Comparison of ENCODE assay signal across 1 cellular context in the genomic region with DNA sequence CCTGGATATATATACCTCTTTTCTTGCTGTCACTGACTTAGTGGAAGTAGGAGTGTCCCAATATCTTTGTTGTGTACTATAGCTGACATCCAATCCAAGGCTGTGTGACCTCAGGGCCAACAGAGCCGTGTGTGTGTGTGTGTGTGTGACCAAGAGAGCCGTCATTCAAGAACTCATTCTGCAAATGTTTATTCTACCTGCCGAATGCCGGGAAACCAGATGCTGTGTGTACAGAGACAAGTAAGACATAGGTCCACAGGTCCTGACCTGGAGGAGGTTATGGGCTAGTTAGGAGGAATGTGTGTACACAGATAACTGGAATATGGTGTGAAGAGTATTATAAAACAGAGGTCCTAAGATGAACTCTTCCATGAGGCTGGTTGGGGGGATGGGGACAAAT.
A peak's percentile ranks its signal among the peaks of the same experiment; 100 is the strongest.
TF ChIP-seq lines count a peak whose summit lies in the region.

No MANE protein-coding gene starts in this region.

TF ChIP-seq in HepG2, 621 proteins besides CTCF, POLR2A, EP300 and RAD21 (continued from another document and continues in another):
- peak; percentile 56; the same call in 1 of the 2 replicates for TF ChIP-seq MIXL1 (CRISPR knock-in tag; IDR thresholded peaks at IDR 0.05)
- TF ChIP-seq, protein P1, sequence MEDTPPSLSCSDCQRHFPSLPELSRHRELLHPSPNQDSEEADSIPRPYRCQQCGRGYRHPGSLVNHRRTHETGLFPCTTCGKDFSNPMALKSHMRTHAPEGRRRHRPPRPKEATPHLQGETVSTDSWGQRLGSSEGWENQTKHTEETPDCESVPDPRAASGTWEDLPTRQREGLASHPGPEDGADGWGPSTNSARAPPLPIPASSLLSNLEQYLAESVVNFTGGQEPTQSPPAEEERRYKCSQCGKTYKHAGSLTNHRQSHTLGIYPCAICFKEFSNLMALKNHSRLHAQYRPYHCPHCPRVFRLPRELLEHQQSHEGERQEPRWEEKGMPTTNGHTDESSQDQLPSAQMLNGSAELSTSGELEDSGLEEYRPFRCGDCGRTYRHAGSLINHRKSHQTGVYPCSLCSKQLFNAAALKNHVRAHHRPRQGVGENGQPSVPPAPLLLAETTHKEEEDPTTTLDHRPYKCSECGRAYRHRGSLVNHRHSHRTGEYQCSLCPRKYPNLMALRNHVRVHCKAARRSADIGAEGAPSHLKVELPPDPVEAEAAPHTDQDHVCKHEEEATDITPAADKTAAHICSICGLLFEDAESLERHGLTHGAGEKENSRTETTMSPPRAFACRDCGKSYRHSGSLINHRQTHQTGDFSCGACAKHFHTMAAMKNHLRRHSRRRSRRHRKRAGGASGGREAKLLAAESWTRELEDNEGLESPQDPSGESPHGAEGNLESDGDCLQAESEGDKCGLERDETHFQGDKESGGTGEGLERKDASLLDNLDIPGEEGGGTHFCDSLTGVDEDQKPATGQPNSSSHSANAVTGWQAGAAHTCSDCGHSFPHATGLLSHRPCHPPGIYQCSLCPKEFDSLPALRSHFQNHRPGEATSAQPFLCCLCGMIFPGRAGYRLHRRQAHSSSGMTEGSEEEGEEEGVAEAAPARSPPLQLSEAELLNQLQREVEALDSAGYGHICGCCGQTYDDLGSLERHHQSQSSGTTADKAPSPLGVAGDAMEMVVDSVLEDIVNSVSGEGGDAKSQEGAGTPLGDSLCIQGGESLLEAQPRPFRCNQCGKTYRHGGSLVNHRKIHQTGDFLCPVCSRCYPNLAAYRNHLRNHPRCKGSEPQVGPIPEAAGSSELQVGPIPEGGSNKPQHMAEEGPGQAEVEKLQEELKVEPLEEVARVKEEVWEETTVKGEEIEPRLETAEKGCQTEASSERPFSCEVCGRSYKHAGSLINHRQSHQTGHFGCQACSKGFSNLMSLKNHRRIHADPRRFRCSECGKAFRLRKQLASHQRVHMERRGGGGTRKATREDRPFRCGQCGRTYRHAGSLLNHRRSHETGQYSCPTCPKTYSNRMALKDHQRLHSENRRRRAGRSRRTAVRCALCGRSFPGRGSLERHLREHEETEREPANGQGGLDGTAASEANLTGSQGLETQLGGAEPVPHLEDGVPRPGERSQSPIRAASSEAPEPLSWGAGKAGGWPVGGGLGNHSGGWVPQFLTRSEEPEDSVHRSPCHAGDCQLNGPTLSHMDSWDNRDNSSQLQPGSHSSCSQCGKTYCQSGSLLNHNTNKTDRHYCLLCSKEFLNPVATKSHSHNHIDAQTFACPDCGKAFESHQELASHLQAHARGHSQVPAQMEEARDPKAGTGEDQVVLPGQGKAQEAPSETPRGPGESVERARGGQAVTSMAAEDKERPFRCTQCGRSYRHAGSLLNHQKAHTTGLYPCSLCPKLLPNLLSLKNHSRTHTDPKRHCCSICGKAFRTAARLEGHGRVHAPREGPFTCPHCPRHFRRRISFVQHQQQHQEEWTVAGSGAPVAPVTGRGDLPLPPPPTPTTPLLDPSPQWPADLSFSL (CRISPR knock-in tag; IDR thresholded peaks at IDR 0.05), result peak; percentile 88
- TF ChIP-seq MED1 (CRISPR knock-in tag; IDR thresholded peaks at IDR 0.05), result peak; percentile 72
- TF ChIP-seq SKI (IDR thresholded peaks at IDR 0.05; ENCODE audit: partially characterized antibody), result peak; percentile 86
- TF ChIP-seq, protein P2, sequence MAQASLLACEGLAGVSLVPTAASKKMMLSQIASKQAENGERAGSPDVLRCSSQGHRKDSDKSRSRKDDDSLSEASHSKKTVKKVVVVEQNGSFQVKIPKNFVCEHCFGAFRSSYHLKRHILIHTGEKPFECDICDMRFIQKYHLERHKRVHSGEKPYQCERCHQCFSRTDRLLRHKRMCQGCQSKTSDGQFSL (CRISPR knock-in tag; IDR thresholded peaks at IDR 0.05), result no peak
- TF ChIP-seq HNRNPH1 (optimal IDR thresholded peaks at IDR 0.05; ENCODE audit: low read depth, low read length), result no peak
- TF ChIP-seq, protein P3, sequence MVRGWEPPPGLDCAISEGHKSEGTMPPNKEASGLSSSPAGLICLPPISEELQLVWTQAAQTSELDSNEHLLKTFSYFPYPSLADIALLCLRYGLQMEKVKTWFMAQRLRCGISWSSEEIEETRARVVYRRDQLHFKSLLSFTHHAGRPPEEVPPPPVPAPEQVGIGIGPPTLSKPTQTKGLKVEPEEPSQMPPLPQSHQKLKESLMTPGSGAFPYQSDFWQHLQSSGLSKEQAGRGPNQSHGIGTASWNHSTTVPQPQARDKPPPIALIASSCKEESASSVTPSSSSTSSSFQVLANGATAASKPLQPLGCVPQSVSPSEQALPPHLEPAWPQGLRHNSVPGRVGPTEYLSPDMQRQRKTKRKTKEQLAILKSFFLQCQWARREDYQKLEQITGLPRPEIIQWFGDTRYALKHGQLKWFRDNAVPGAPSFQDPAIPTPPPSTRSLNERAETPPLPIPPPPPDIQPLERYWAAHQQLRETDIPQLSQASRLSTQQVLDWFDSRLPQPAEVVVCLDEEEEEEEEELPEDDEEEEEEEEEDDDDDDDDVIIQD (CRISPR knock-in tag; IDR thresholded peaks at IDR 0.05; ENCODE audit: low read depth), result peak; percentile 89; the same call in 1 of the 2 replicates
- no peak for TF ChIP-seq SOX13 (IDR thresholded peaks at IDR 0.05)
- peak in 1 of 2 experiments; percentile 74; a peak in 2 of 4 replicates for TF ChIP-seq SOX13 (CRISPR knock-in tag; conservative IDR thresholded peaks at IDR 0.05 in 1 of 2, IDR thresholded peaks at IDR 0.05 in 1 of 2)
- TF ChIP-seq, protein P4, sequence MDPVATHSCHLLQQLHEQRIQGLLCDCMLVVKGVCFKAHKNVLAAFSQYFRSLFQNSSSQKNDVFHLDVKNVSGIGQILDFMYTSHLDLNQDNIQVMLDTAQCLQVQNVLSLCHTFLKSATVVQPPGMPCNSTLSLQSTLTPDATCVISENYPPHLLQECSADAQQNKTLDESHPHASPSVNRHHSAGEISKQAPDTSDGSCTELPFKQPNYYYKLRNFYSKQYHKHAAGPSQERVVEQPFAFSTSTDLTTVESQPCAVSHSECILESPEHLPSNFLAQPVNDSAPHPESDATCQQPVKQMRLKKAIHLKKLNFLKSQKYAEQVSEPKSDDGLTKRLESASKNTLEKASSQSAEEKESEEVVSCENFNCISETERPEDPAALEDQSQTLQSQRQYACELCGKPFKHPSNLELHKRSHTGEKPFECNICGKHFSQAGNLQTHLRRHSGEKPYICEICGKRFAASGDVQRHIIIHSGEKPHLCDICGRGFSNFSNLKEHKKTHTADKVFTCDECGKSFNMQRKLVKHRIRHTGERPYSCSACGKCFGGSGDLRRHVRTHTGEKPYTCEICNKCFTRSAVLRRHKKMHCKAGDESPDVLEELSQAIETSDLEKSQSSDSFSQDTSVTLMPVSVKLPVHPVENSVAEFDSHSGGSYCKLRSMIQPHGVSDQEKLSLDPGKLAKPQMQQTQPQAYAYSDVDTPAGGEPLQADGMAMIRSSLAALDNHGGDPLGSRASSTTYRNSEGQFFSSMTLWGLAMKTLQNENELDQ (CRISPR knock-in tag; IDR thresholded peaks at IDR 0.05; ENCODE audit: borderline replicate concordance), result no peak
- TF ChIP-seq JUN (CRISPR knock-in tag; IDR thresholded peaks at IDR 0.05), result peak; percentile 51; the same call in 1 of the 2 replicates
- peak; percentile 64; the same call in 1 of the 2 replicates for TF ChIP-seq ERF (CRISPR knock-in tag; IDR thresholded peaks at IDR 0.05)
- TF ChIP-seq TBX3 (IDR thresholded peaks at IDR 0.05; ENCODE audit: borderline replicate concordance), result peak; percentile 82; the same call in 1 of the 2 replicates
- TF ChIP-seq, protein P5, sequence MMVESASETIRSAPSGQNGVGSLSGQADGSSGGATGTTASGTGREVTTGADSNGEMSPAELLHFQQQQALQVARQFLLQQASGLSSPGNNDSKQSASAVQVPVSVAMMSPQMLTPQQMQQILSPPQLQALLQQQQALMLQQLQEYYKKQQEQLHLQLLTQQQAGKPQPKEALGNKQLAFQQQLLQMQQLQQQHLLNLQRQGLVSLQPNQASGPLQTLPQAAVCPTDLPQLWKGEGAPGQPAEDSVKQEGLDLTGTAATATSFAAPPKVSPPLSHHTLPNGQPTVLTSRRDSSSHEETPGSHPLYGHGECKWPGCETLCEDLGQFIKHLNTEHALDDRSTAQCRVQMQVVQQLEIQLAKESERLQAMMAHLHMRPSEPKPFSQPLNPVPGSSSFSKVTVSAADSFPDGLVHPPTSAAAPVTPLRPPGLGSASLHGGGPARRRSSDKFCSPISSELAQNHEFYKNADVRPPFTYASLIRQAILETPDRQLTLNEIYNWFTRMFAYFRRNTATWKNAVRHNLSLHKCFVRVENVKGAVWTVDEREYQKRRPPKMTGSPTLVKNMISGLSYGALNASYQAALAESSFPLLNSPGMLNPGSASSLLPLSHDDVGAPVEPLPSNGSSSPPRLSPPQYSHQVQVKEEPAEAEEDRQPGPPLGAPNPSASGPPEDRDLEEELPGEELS (CRISPR knock-in tag; IDR thresholded peaks at IDR 0.05), result peak; percentile 75
- TF ChIP-seq, protein P6, sequence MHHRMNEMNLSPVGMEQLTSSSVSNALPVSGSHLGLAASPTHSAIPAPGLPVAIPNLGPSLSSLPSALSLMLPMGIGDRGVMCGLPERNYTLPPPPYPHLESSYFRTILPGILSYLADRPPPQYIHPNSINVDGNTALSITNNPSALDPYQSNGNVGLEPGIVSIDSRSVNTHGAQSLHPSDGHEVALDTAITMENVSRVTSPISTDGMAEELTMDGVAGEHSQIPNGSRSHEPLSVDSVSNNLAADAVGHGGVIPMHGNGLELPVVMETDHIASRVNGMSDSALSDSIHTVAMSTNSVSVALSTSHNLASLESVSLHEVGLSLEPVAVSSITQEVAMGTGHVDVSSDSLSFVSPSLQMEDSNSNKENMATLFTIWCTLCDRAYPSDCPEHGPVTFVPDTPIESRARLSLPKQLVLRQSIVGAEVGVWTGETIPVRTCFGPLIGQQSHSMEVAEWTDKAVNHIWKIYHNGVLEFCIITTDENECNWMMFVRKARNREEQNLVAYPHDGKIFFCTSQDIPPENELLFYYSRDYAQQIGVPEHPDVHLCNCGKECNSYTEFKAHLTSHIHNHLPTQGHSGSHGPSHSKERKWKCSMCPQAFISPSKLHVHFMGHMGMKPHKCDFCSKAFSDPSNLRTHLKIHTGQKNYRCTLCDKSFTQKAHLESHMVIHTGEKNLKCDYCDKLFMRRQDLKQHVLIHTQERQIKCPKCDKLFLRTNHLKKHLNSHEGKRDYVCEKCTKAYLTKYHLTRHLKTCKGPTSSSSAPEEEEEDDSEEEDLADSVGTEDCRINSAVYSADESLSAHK (CRISPR knock-in tag; IDR thresholded peaks at IDR 0.05; ENCODE audit: borderline replicate concordance), result no peak
- no peak for TF ChIP-seq IRX3 (CRISPR knock-in tag; IDR thresholded peaks at IDR 0.05; ENCODE audit: borderline replicate concordance, low read depth)
- TF ChIP-seq AGO1 (IDR thresholded peaks at IDR 0.05; ENCODE audit: low read depth, low read length, poor library complexity, severe bottlenecking), result no peak
- peak; percentile 22; the same call in 1 of the 2 replicates for TF ChIP-seq ELF1 (CRISPR knock-in tag; IDR thresholded peaks at IDR 0.05)
- TF ChIP-seq, protein P7, sequence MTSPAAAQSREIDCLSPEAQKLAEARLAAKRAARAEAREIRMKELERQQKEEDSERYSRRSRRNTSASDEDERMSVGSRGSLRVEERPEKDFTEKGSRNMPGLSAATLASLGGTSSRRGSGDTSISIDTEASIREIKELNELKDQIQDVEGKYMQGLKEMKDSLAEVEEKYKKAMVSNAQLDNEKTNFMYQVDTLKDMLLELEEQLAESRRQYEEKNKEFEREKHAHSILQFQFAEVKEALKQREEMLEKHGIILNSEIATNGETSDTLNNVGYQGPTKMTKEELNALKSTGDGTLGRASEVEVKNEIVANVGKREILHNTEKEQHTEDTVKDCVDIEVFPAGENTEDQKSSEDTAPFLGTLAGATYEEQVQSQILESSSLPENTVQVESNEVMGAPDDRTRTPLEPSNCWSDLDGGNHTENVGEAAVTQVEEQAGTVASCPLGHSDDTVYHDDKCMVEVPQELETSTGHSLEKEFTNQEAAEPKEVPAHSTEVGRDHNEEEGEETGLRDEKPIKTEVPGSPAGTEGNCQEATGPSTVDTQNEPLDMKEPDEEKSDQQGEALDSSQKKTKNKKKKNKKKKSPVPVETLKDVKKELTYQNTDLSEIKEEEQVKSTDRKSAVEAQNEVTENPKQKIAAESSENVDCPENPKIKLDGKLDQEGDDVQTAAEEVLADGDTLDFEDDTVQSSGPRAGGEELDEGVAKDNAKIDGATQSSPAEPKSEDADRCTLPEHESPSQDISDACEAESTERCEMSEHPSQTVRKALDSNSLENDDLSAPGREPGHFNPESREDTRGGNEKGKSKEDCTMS (CRISPR knock-in tag; conservative IDR thresholded peaks at IDR 0.05), result no peak
- TF ChIP-seq ONECUT2 (CRISPR knock-in tag; IDR thresholded peaks at IDR 0.05), result no peak
- TF ChIP-seq, protein P8, sequence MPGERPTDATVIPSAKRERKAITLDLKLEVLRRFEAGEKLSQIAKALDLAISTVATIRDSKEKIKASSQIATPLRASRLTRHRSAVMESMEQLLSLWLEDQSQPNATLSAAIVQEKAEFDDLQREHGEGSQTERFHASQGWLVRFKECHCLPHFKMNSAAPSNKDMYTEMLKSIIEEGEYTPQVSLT (CRISPR knock-in tag; IDR thresholded peaks at IDR 0.05; ENCODE audit: borderline replicate concordance, low read depth), result 0 out of 2 replicates have a peak, but pooled peaks have one; percentile 41
- TF ChIP-seq ZMAT3 (CRISPR knock-in tag; conservative IDR thresholded peaks at IDR 0.05), result peak; percentile 80
- TF ChIP-seq ZBTB21 (CRISPR knock-in tag; IDR thresholded peaks at IDR 0.05), result peak; percentile 77; the same call in 1 of the 2 replicates
- peak; percentile 52; the same call in 1 of the 2 replicates for TF ChIP-seq MEF2D (CRISPR knock-in tag; IDR thresholded peaks at IDR 0.05)
- TF ChIP-seq BHLHE40 (IDR thresholded peaks at IDR 0.05; ENCODE audit: low read length), result peak; percentile 58; the same call in 1 of the 2 replicates
- TF ChIP-seq ARNT2 (CRISPR knock-in tag; IDR thresholded peaks at IDR 0.05; ENCODE audit: low read depth), result no peak
- TF ChIP-seq SIX4 (CRISPR knock-in tag; IDR thresholded peaks at IDR 0.05), result peak; percentile 80
- TF ChIP-seq, protein P9, sequence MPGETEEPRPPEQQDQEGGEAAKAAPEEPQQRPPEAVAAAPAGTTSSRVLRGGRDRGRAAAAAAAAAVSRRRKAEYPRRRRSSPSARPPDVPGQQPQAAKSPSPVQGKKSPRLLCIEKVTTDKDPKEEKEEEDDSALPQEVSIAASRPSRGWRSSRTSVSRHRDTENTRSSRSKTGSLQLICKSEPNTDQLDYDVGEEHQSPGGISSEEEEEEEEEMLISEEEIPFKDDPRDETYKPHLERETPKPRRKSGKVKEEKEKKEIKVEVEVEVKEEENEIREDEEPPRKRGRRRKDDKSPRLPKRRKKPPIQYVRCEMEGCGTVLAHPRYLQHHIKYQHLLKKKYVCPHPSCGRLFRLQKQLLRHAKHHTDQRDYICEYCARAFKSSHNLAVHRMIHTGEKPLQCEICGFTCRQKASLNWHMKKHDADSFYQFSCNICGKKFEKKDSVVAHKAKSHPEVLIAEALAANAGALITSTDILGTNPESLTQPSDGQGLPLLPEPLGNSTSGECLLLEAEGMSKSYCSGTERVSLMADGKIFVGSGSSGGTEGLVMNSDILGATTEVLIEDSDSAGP (CRISPR knock-in tag; IDR thresholded peaks at IDR 0.05; ENCODE audit: borderline replicate concordance), result no peak
- TF ChIP-seq ZNF788 (CRISPR knock-in tag; IDR thresholded peaks at IDR 0.05; ENCODE audit: borderline replicate concordance), result 0 out of 2 replicates have a peak, but pooled peaks have one; percentile 54
- 0 out of 2 replicates have a peak, but pooled peaks have one; percentile 38 for TF ChIP-seq TCF7 (IDR thresholded peaks at IDR 0.05; ENCODE audit: low read depth)
- 0 out of 2 replicates have a peak, but pooled peaks have one; percentile 46 for TF ChIP-seq ZKSCAN8 (CRISPR knock-in tag; IDR thresholded peaks at IDR 0.05; ENCODE audit: borderline replicate concordance)
- peak; percentile 85 for TF ChIP-seq ZNF331 (CRISPR knock-in tag; IDR thresholded peaks at IDR 0.05)
- TF ChIP-seq SNRNP70 (IDR thresholded peaks at IDR 0.05; ENCODE audit: low read depth, low read length), result no peak
